In the genomic region with DNA sequence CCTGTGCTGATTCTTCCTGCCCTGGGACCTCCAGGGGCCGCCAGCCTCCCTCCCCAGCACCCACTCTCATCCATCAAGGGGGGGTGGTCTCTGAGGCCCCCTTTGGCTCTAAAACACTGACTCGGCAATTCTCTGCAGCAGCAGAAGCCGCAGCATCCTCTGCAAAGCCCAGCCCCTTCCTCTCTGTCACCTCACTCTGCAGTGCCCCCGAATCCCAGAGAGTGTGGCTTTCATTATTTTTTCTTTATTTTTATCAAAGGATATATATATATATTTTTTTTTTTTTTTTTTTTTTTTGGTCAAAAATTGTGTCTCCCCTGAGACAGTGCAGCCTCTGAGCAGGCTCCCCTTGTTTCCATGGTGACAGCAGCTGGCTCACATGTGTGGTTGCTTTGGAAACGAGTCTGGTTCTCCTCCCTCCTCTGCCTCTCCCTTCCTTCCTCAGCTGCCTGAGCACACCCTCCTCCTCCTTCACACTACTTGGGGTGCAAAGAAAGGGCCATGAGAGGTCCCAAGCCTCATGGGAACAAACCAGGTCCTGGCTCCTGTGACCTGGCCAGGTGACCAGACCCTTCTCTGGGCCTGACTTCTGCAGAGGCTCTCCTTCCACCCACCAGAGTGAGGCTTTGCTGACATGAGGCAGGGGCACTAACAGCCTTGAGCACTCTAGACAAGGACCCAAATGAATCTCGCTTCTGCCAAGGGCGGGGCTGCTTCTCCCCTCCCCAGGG, we compare ENCODE assay signal across 8 cellular contexts.
DNase-seq lines count a peak whose midpoint lies in the region; ATAC-seq, FAIRE-seq and TF ChIP-seq lines count a peak whose summit lies in the region.

No MANE protein-coding gene starts in this region.

- peak overlapping the region; percentile 49 for H3K4me2 ChIP-seq in keratinocyte (ENCODE audit: control insufficient read depth, extremely low read depth, insufficient read depth, low read depth, low read length)
- no peak overlapping the region for H3K4me2 ChIP-seq in mesendoderm (ENCODE audit: low read length)

- peak; percentile 66 for FAIRE-seq in keratinocyte (lab: Jason Lieb, UNC)

- H3K27ac ChIP-seq in keratinocyte (ENCODE audit: control insufficient read depth, insufficient read depth, low read length) (peak overlapping the region; percentile 74), mesendoderm (ENCODE audit: low read depth, low read length) (no peak overlapping the region)

- H4K8ac ChIP-seq in mesendoderm (ENCODE audit: low read depth, low read length): no peak overlapping the region

- no peaks in the 10 kb centered on the region for H4K20me1 ChIP-seq in keratinocyte (ENCODE audit: control insufficient read depth, extremely low read depth, insufficient read depth, low read length)

- H3K79me1 ChIP-seq in mesendoderm (ENCODE audit: low read length): no peaks in the 10 kb centered on the region

- peaks cover 55% of the 10 kb centered on the region for H3K4me1 Mint-ChIP-seq in activated naive CD8-positive, alpha-beta T cell treated with anti-CD3 and anti-CD28 coated beads for 36 hours
- H3K4me1 Mint-ChIP-seq in stimulated activated naive CD8-positive, alpha-beta T cell treated with anti-CD3 and anti-CD28 coated beads, Interleukin-15, amount 100 ng/mL, for 72 hours: peaks cover 88% of the 10 kb centered on the region

- H2BK120ac ChIP-seq in mesendoderm (ENCODE audit: low read depth, low read length): no peak overlapping the region

- H3K79me2 ChIP-seq in keratinocyte (ENCODE audit: control insufficient read depth, insufficient read depth, low read length) (no peaks in the 10 kb centered on the region), mesendoderm (ENCODE audit: control insufficient read depth, insufficient read depth, low read length) (no peaks in the 10 kb centered on the region)

- H3K4ac ChIP-seq in mesendoderm (ENCODE audit: low read depth, low read length): no peak overlapping the region

- H3K27ac Mint-ChIP-seq in activated naive CD8-positive, alpha-beta T cell treated with anti-CD3 and anti-CD28 coated beads for 36 hours: no peak overlapping the region
- H3K27ac Mint-ChIP-seq in stimulated activated naive CD8-positive, alpha-beta T cell treated with anti-CD3 and anti-CD28 coated beads, Interleukin-15, amount 100 ng/mL, for 72 hours: peak overlapping the region in 1 of 2 donors; percentile 31

- no peak for TF ChIP-seq CTCF in keratinocyte (optimal IDR thresholded peaks at IDR 0.05 in 1 of 3, IDR thresholded peaks at IDR 0.05 in 1 of 3, conservative IDR thresholded peaks at IDR 0.05 in 1 of 3; ENCODE audit: extremely low read depth in 1 of 3, insufficient read depth in 2 of 3, low read length in 3 of 3)

- H3K56ac ChIP-seq in mesendoderm (ENCODE audit: low read length): no peak overlapping the region

- peak overlapping the region; percentile 56 for H2AFZ ChIP-seq in keratinocyte (ENCODE audit: control insufficient read depth, low read length)

- ATAC-seq in GM19351 (IDR thresholded peaks at IDR 0.05; ENCODE audit: unreplicated experiment): peak; percentile 69
- peak; percentile 67 for ATAC-seq in stimulated activated naive CD8-positive, alpha-beta T cell treated with anti-CD3 and anti-CD28 coated beads, Interleukin-15, amount 100 ng/mL, for 72 hours

- H2BK5ac ChIP-seq in mesendoderm (ENCODE audit: low read length): no peak overlapping the region

- no peak overlapping the region for H2AK5ac ChIP-seq in mesendoderm (ENCODE audit: low read length)

- no peaks in the 10 kb centered on the region for H3K27me3 Mint-ChIP-seq in activated naive CD8-positive, alpha-beta T cell treated with anti-CD3 and anti-CD28 coated beads for 36 hours
- H3K27me3 Mint-ChIP-seq in stimulated activated naive CD8-positive, alpha-beta T cell treated with anti-CD3 and anti-CD28 coated beads, Interleukin-15, amount 100 ng/mL, for 72 hours: peaks cover 6% of the 10 kb centered on the region

- H3K9me3 ChIP-seq in keratinocyte (ENCODE audit: control insufficient read depth, low read depth, low read length): no peaks in the 10 kb centered on the region

- no peaks in the 10 kb centered on the region for H3K36me3 ChIP-seq in keratinocyte (ENCODE audit: control insufficient read depth in 2 of 2, extremely low read depth in 1 of 2, insufficient read depth in 2 of 2, low read length in 2 of 2)
- no peaks in the 10 kb centered on the region for H3K36me3 ChIP-seq in mesendoderm (ENCODE audit: control insufficient read depth, insufficient read depth, low read length)

- dilution Hi-C loops in keratinocyte (cut with MboI; ENCODE audit: extremely low pct_ligation_motif_present, low sequenced_read_pairs): no loop called here

- no peaks in the 10 kb centered on the region for H3K9me3 Mint-ChIP-seq in activated naive CD8-positive, alpha-beta T cell treated with anti-CD3 and anti-CD28 coated beads for 36 hours
- H3K9me3 Mint-ChIP-seq in stimulated activated naive CD8-positive, alpha-beta T cell treated with anti-CD3 and anti-CD28 coated beads, Interleukin-15, amount 100 ng/mL, for 72 hours: no peaks in the 10 kb centered on the region

- H3K9ac ChIP-seq in keratinocyte (ENCODE audit: control insufficient read depth, extremely low read depth, insufficient read depth, low read length) (peak overlapping the region; percentile 56), mesendoderm (ENCODE audit: low read length) (no peak overlapping the region)

- no peak overlapping the region for H4K5ac ChIP-seq in mesendoderm (ENCODE audit: low read length)

- H3K4me3 ChIP-seq in keratinocyte (ENCODE audit: control insufficient read depth in 2 of 3, extremely low read depth in 1 of 3, insufficient read depth in 2 of 3, low read depth in 1 of 3, low read length in 3 of 3): no peak overlapping the region
- no peak overlapping the region for H3K4me3 ChIP-seq in mesendoderm (ENCODE audit: low read length)

- DNase-seq in AG08395 (ENCODE audit: low spot score) (peak; percentile 88), NCI-H748 (lab: John Stamatoyannopoulos, UW; ENCODE audit: unreplicated experiment) (peak; percentile 80), keratinocyte (ENCODE audit: low read depth, low spot score) (no peak), HuH-7.5 (ENCODE audit: low spot score) (no peak), mesendoderm (no peak)
- DNase-seq in activated naive CD8-positive, alpha-beta T cell treated with anti-CD3 and anti-CD28 coated beads for 36 hours: peak; percentile 61
- peak; percentile 21 to 43 for DNase-seq in stimulated activated naive CD8-positive, alpha-beta T cell treated with anti-CD3 and anti-CD28 coated beads, Interleukin-15, amount 100 ng/mL, for 72 hours

- H3K4me1 ChIP-seq in keratinocyte (ENCODE audit: control insufficient read depth, extremely low read depth, insufficient read depth, low read length) (peaks cover 39% of the 10 kb centered on the region), mesendoderm (ENCODE audit: control insufficient read depth, low read depth, low read length) (peaks cover 12% of the 10 kb centered on the region)

- no peaks in the 10 kb centered on the region for H3K36me3 Mint-ChIP-seq in activated naive CD8-positive, alpha-beta T cell treated with anti-CD3 and anti-CD28 coated beads for 36 hours

- H3K23ac ChIP-seq in mesendoderm (ENCODE audit: low read length): no peak overlapping the region

- no peak overlapping the region for H3K18ac ChIP-seq in mesendoderm (ENCODE audit: low read length)

- H3K9me1 ChIP-seq in keratinocyte (ENCODE audit: control insufficient read depth, extremely low read depth, insufficient read depth, low read length): peaks cover 3% of the 10 kb centered on the region

- H3K27me3 ChIP-seq in keratinocyte (ENCODE audit: control insufficient read depth, extremely low read depth, insufficient read depth, low read length): no peaks in the 10 kb centered on the region
- H3K27me3 ChIP-seq in mesendoderm (ENCODE audit: insufficient read depth, low read length, poor library complexity): no peaks in the 10 kb centered on the region

- peak overlapping the region; percentile 54 for H3K4me3 Mint-ChIP-seq in activated naive CD8-positive, alpha-beta T cell treated with anti-CD3 and anti-CD28 coated beads for 36 hours
- peak overlapping the region; percentile 58 to 72 for H3K4me3 Mint-ChIP-seq in stimulated activated naive CD8-positive, alpha-beta T cell treated with anti-CD3 and anti-CD28 coated beads, Interleukin-15, amount 100 ng/mL, for 72 hours

- no peak overlapping the region for H2BK15ac ChIP-seq in mesendoderm (replicated peaks; ENCODE audit: low read depth)

- no CpG with 5 or more reads among the region's 7 CpGs for WGBS in mesendoderm (ENCODE audit: extremely low coverage, insufficient coverage, low lambda C conversion rate)

Comparison
In these comparisons a context has a peak if more than half of its experiments do, and no peak if none do; other contexts are left out.
1. DNase-seq: peak in AG08395 (single experiment), NCI-H748 (single experiment), activated naive CD8-positive, alpha-beta T cell treated with anti-CD3 and anti-CD28 coated beads for 36 hours (single experiment) and stimulated activated naive CD8-positive, alpha-beta T cell treated with anti-CD3 and anti-CD28 coated beads, Interleukin-15, amount 100 ng/mL, for 72 hours (2 of 2); none in keratinocyte (single experiment), HuH-7.5 (single experiment) and mesendoderm (single experiment).